Comparison of ENCODE assay signal across 7 cellular contexts in the genomic region with DNA sequence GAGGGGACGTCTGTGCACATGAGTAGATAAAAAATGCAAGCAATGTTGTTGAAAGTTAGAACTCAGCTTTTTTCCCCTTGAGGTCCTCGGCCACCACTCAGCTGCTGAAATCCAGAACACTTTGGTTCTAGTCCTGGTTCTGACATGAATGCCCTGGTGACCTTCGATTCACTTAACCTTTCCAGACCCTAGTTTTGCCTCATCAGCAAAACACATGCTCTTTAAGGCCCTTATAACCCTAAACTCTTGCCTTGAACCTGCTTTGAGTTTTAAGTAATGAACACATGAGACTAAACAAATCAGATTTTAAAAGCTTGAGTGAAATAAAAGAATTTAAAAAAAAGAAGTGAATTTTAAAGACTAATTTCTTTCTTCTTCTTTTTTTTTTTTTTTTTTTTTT.
"Had no signal": no experiment of that assay in that cellular context is flagged by ENCODE, and none has a peak within 500 bp of the region (broad histone marks: within the 10 kb centered on the region; RNA-seq: fewer than 3 reads in every experiment).

No MANE protein-coding gene starts in this region.

- H3K27ac ChIP-seq: HL-60 had no signal

- H2AFZ ChIP-seq: GM23338 had no signal

- DNase-seq: H9, HCEC 1CT, KG1 had no signal

- H3K4me2 ChIP-seq: GM23338 had no signal

- H3K4me3 ChIP-seq: GM23338 had no signal

- ATAC-seq: GM23338 had no signal

- FAIRE-seq: H1, H54 had no signal
